In genomic region chr2:140348826-140349225, GRCh38 we compare ENCODE assay signal across 30 cellular contexts.
"Had no signal": no experiment of that assay in that cellular context is flagged by ENCODE, and none has a peak within 500 bp of the region (broad histone marks: within the 10 kb centered on the region; RNA-seq: fewer than 3 reads in every experiment).

No MANE protein-coding gene starts in this region.

- DNase-seq: activated CD4-positive, alpha-beta memory T cell treated with anti-CD3 and anti-CD28 coated beads for 36 hours; activated CD4-positive, alpha-beta T cell treated with anti-CD3 and anti-CD28 coated beads, Interleukin-2, amount 10 ng/mL, durations not matched to agents 24 days and 14 days; activated CD4-positive, CD25-positive, alpha-beta regulatory T cell treated with anti-CD3 and anti-CD28 coated beads, Interleukin-2, amount 50 U/mL, for 72 hours; activated CD8-positive, alpha-beta memory T cell treated with anti-CD3 and anti-CD28 coated beads, Interleukin-2, amount 50 U/mL, for 4 hours; activated gamma-delta T cell; activated naive CD4-positive, alpha-beta T cell treated with anti-CD3 and anti-CD28 coated beads, Interleukin-2, amount 10 ng/mL, durations not matched to agents 7 days and 5 days; activated naive CD8-positive, alpha-beta T cell treated with anti-CD3 and anti-CD28 coated beads, Interleukin-2, amount 10 ng/mL, durations not matched to agents 7 days and 5 days; activated T-cell treated with anti-CD3 and anti-CD28 coated beads, Interleukin-2, amount 50 U/mL, for 24 hours; brain microvascular endothelial cell; dorsolateral prefrontal cortex; effector memory CD8-positive, alpha-beta T cell; head of caudate nucleus; islet precursor cell; left cardiac atrium; left ventricle myocardium superior; naive B cell; nephron progenitor cell; nucleus accumbens; psoas muscle; stimulated activated CD4-positive, alpha-beta T cell treated with anti-CD3 and anti-CD28 coated beads, Interleukin-15, amount 100 ng/mL, for 24 hours; stimulated activated naive CD4-positive, alpha-beta T cell treated with Interleukin-2 at 50 U/mL for 16 hours; T1000; transverse colon; WERI-Rb-1 had no signal

- H3K4me1 ChIP-seq: ascending aorta, gastroesophageal sphincter, parathyroid adenoma, psoas muscle, right atrium auricular region, transverse colon had no signal

- H3K79me2 ChIP-seq: parathyroid adenoma had no signal

- ATAC-seq: effector memory CD8-positive, alpha-beta T cell; gastroesophageal sphincter; left cardiac atrium; left ventricle myocardium superior; psoas muscle had no signal

- H3K9ac ChIP-seq: parathyroid adenoma had no signal

- FAIRE-seq: endothelial cell of umbilical vein had no signal

- H2AFZ ChIP-seq: parathyroid adenoma had no signal

- H3K9me3 ChIP-seq: ascending aorta, gastroesophageal sphincter, psoas muscle, right atrium auricular region, transverse colon had no signal

- H3K36me3 ChIP-seq: ascending aorta, brain microvascular endothelial cell, gastroesophageal sphincter, right atrium auricular region, transverse colon, WERI-Rb-1 had no signal

- H3K4me3 ChIP-seq: ascending aorta, coronary artery, dorsolateral prefrontal cortex, gastroesophageal sphincter, psoas muscle, right atrium auricular region, transverse colon had no signal

- H3K27me3 ChIP-seq: ascending aorta, brain microvascular endothelial cell, dorsolateral prefrontal cortex, gastroesophageal sphincter, right atrium auricular region, transverse colon had no signal

- H3K27ac ChIP-seq: ascending aorta, brain microvascular endothelial cell, coronary artery, dorsolateral prefrontal cortex, gastroesophageal sphincter, parathyroid adenoma, psoas muscle, right atrium auricular region, transverse colon, WERI-Rb-1 had no signal
